ENCODE assay signal across 20 cellular contexts in genomic region chr6:112770341-112770740, GRCh38.
DNase-seq lines count a peak whose midpoint lies in the region; TF ChIP-seq lines count a peak whose summit lies in the region.
"Had no signal": no experiment of that assay in that cellular context is flagged by ENCODE, and none has a peak within 500 bp of the region (broad histone marks: within the 10 kb centered on the region; RNA-seq: fewer than 3 reads in every experiment).

No MANE protein-coding gene starts in this region.

- H3K36me3 ChIP-seq in GM23248 (ENCODE audit: low read depth) = no peaks in the 10 kb centered on the region
- H3K36me3 ChIP-seq in esophagus muscularis mucosa = no peaks in the 10 kb centered on the region
- H3K36me3 ChIP-seq: HAP-1, SJSA1 had no signal

- no peak for TF ChIP-seq POLR2A in esophagus muscularis mucosa (IDR thresholded peaks at IDR 0.05; ENCODE audit: low read depth)

- H3K9ac ChIP-seq in GM23248 = no peak overlapping the region
- H3K9ac ChIP-seq: KMS-11 had no signal

- TF ChIP-seq CTCF in nephron (IDR thresholded peaks at IDR 0.05; ENCODE audit: unreplicated experiment in 3 of 3) (no peak), esophagus muscularis mucosa (IDR thresholded peaks at IDR 0.05) (no peak)

- H3F3A ChIP-seq in GM23248 (ENCODE audit: insufficient read depth) = 0 out of 2 replicates have a peak, but pooled peaks cover 5% of the 10 kb centered on the region

- no peaks in the 10 kb centered on the region for H3K27me3 ChIP-seq in GM23248 (replicated peaks; ENCODE audit: insufficient read depth)
- no peaks in the 10 kb centered on the region for H3K27me3 ChIP-seq in esophagus muscularis mucosa
- H3K27me3 ChIP-seq: SJSA1 had no signal

- H3K4me3 ChIP-seq in GM23248 = no peak overlapping the region
- H3K4me3 ChIP-seq in esophagus muscularis mucosa = no peak overlapping the region
- H3K4me3 ChIP-seq: HAP-1, SJSA1 had no signal

- H3K4me1 ChIP-seq in GM23248 (ENCODE audit: insufficient read depth) = peaks cover 18% of the 10 kb centered on the region
- no peaks in the 10 kb centered on the region for H3K4me1 ChIP-seq in esophagus muscularis mucosa
- H3K4me1 ChIP-seq: HAP-1, SJSA1 had no signal

- H3K9me3 ChIP-seq in GM23248 (ENCODE audit: low read depth) (no peaks in the 10 kb centered on the region), esophagus muscularis mucosa (peaks cover 0 to 13% (median 5%) of the 10 kb centered on the region in 4 donors)
- H3K9me3 ChIP-seq: HAP-1, SJSA1 had no signal

- intact Hi-C loops in esophagus muscularis mucosa (cut with DNase I) = no loop called here

- in situ Hi-C loops in GM23248 (cut with MboI) = loop anchor here (10.0 kb wide), 2 partner anchors 266 to 1144 kb away; no protein-coding TSS in a partner anchor

- H3K9me3 Mint-ChIP-seq in nephron = peaks cover 13% of the 10 kb centered on the region
- peaks cover 14% of the 10 kb centered on the region for H3K9me3 Mint-ChIP-seq in activated T-cell treated with anti-CD3 and anti-CD28 coated beads, Interleukin-2, amount 50 U/mL, for 24 hours

- peak overlapping the region in 2 of 3 experiments; percentile 21 to 64 for H3K27ac Mint-ChIP-seq in nephron
- no peak overlapping the region for H3K27ac Mint-ChIP-seq in activated T-cell treated with anti-CD3 and anti-CD28 coated beads, Interleukin-2, amount 50 U/mL, for 24 hours

- peak overlapping the region; percentile 31; the same call in 1 of the 2 replicates for H2AFZ ChIP-seq in GM23248

- H3K27me3 Mint-ChIP-seq in nephron (ENCODE audit: low read depth) = no peaks in the 10 kb centered on the region
- no peaks in the 10 kb centered on the region for H3K27me3 Mint-ChIP-seq in activated T-cell treated with anti-CD3 and anti-CD28 coated beads, Interleukin-2, amount 50 U/mL, for 24 hours

- peaks cover 7% of the 10 kb centered on the region for H3K36me3 Mint-ChIP-seq in nephron (ENCODE audit: low read depth)
- H3K36me3 Mint-ChIP-seq in activated T-cell treated with anti-CD3 and anti-CD28 coated beads, Interleukin-2, amount 50 U/mL, for 24 hours (ENCODE audit: low read depth) = no peaks in the 10 kb centered on the region
- H3K36me3 Mint-ChIP-seq: IgD-negative memory B cell had no signal

- DNase-seq in NCI-H146 treated with DMSO at 0.1 percent for 48 hours (lab: John Stamatoyannopoulos, UW; ENCODE audit: unreplicated experiment) = peak; percentile 33
- DNase-seq in NCI-H146 (lab: John Stamatoyannopoulos, UW) = no peak
- DNase-seq in GM23248 = no peak
- DNase-seq in SHP77 treated with DMSO at 0.1 percent for 48 hours (lab: John Stamatoyannopoulos, UW) = peak; percentile 92
- DNase-seq in esophagus muscularis mucosa (ENCODE audit: extremely low spot score) = no peak
- no peak for DNase-seq in GF-D8 (lab: John Stamatoyannopoulos, UW)
- DNase-seq in activated T-cell treated with anti-CD3 and anti-CD28 coated beads, Interleukin-2, amount 50 U/mL, for 24 hours = no peak
- DNase-seq: DMS153, GOT3, NCI-H1048, NCI-H1436, NCI-H1930, NCI-H2107, NCI-H446 treated with DMSO at 0.1 percent for 48 hours, NCI-H774 had no signal

- no peak overlapping the region for H3K4me3 Mint-ChIP-seq in nephron
- H3K4me3 Mint-ChIP-seq in activated T-cell treated with anti-CD3 and anti-CD28 coated beads, Interleukin-2, amount 50 U/mL, for 24 hours = no peak overlapping the region

- H3K4me1 Mint-ChIP-seq in nephron = no peaks in the 10 kb centered on the region
- no peaks in the 10 kb centered on the region for H3K4me1 Mint-ChIP-seq in activated T-cell treated with anti-CD3 and anti-CD28 coated beads, Interleukin-2, amount 50 U/mL, for 24 hours (ENCODE audit: low read depth)
- H3K4me1 Mint-ChIP-seq: IgD-negative memory B cell had no signal

- WGBS in GM23248 (ENCODE audit: low coverage in 1 of 2, low lambda C conversion rate in 2 of 2, missing lambda C conversion rate in 2 of 2), 2 experiments = 53 to 58% methylated on average over 3 of the region's 3 CpGs
- WGBS in esophagus muscularis mucosa = 76% methylated on average over 3 of the region's 3 CpGs

- no peaks in the 10 kb centered on the region for H3K79me2 ChIP-seq in GM23248 (ENCODE audit: insufficient read depth)

- TF ChIP-seq EP300 in esophagus muscularis mucosa (IDR thresholded peaks at IDR 0.05) = no peak

- no peaks in the 10 kb centered on the region for H3K9me2 ChIP-seq in GM23248 (ENCODE audit: insufficient read depth)

- H3K27ac ChIP-seq in GM23248 = no peak overlapping the region
- H3K27ac ChIP-seq in esophagus muscularis mucosa (replicated peaks in 1 of 4) = no peak overlapping the region
- H3K27ac ChIP-seq: KMS-11, SJSA1 had no signal

- no peak overlapping the region for H3K4me2 ChIP-seq in GM23248 (ENCODE audit: unreplicated experiment)
- H3K4me2 ChIP-seq: KMS-11 had no signal

- no peaks in the 10 kb centered on the region for H4K20me1 ChIP-seq in GM23248 (ENCODE audit: insufficient read depth)

Comparison
In these comparisons a context has a peak if more than half of its experiments do, and no peak if none do; other contexts are left out.
1. DNase-seq: peak in NCI-H146 treated with DMSO at 0.1 percent for 48 hours (single experiment) and SHP77 treated with DMSO at 0.1 percent for 48 hours (single experiment); none in NCI-H146 (single experiment), GM23248 (single experiment), esophagus muscularis mucosa (single experiment), GF-D8 (single experiment) and activated T-cell treated with anti-CD3 and anti-CD28 coated beads, Interleukin-2, amount 50 U/mL, for 24 hours (single experiment).